In genomic region chr7:129385116-129385515, GRCh38 we compare ENCODE assay signal across 26 cellular contexts.
"Had no signal": no experiment of that assay in that cellular context is flagged by ENCODE, and none has a peak within 500 bp of the region (broad histone marks: within the 10 kb centered on the region; RNA-seq: fewer than 3 reads in every experiment).

No MANE protein-coding gene starts in this region.

- H3K27ac ChIP-seq: KMS-11, SJCRH30, VCaP had no signal

- H3K9me3 ChIP-seq: MG63, SJCRH30, SK-N-SH had no signal

- H3K4me3 Mint-ChIP-seq: activated CD8-positive, alpha-beta T cell treated with anti-CD3 and anti-CD28 coated beads, Interleukin-2, amount 10 ng/mL, durations not matched to agents 7 days and 5 days had no signal

- H3K27ac Mint-ChIP-seq: activated CD8-positive, alpha-beta T cell treated with anti-CD3 and anti-CD28 coated beads, Interleukin-2, amount 10 ng/mL, durations not matched to agents 7 days and 5 days had no signal

- H3K9ac ChIP-seq: KMS-11, SK-N-SH had no signal

- H3K4me3 ChIP-seq: MG63, SJCRH30 had no signal

- DNase-seq: activated CD4-positive, alpha-beta T cell treated with anti-CD3 and anti-CD28 coated beads for 4 hours; activated CD8-positive, alpha-beta memory T cell treated with anti-CD3 and anti-CD28 coated beads, Interleukin-2, amount 50 U/mL, for 48 hours; activated CD8-positive, alpha-beta T cell treated with anti-CD3 and anti-CD28 coated beads, Interleukin-2, amount 10 ng/mL, durations not matched to agents 7 days and 5 days; activated effector memory CD4-positive, alpha-beta T cell treated with anti-CD3 and anti-CD28 coated beads, Interleukin-2, amount 50 U/mL, for 16 hours; activated naive CD4-positive, alpha-beta T cell treated with Interleukin-2 at 50 U/mL for 16 hours; activated T-cell treated with anti-CD3 and anti-CD28 coated beads, Interleukin-2, amount 50 U/mL, for 1 hour; central memory CD4-positive, alpha-beta T cell; MG63; NCI-H1105; NCI-H1436; NCI-H1694 treated with DMSO at 0.1 percent for 48 hours; NCI-H2029 treated with DMSO at 0.1 percent for 48 hours; NCI-H446 treated with DMSO at 0.1 percent for 48 hours; NCI-H524 treated with DMSO at 0.1 percent for 48 hours; NCI-H748 treated with DMSO at 0.1 percent for 48 hours; NK-92 treated with Interleukin-12 subunit alpha and Interleukin-12 subunit beta, amount 100 ng/mL, for 24 hours; OCI-M1; Right ventricle myocardium superior; RPMI8226; SJCRH30; SK-N-SH; T-helper 1 cell had no signal

- H3K4me2 ChIP-seq: KMS-11, SK-N-SH had no signal

- H3K4me1 ChIP-seq: SJCRH30 had no signal

- H3K9me3 Mint-ChIP-seq: activated naive CD4-positive, alpha-beta T cell treated with anti-CD3 and anti-CD28 coated beads, Interleukin-2, amount 50 U/mL, for 72 hours had no signal

- ATAC-seq: activated CD8-positive, alpha-beta T cell treated with anti-CD3 and anti-CD28 coated beads, Interleukin-2, amount 10 ng/mL, durations not matched to agents 7 days and 5 days; Panc1 had no signal

- H3K36me3 ChIP-seq: MG63, SJCRH30 had no signal

- H3K9me2 ChIP-seq: SK-N-SH had no signal

- H3K27me3 ChIP-seq: MG63, SJCRH30 had no signal
